19 cellular contexts compared by ENCODE assay signal in the genomic region with DNA sequence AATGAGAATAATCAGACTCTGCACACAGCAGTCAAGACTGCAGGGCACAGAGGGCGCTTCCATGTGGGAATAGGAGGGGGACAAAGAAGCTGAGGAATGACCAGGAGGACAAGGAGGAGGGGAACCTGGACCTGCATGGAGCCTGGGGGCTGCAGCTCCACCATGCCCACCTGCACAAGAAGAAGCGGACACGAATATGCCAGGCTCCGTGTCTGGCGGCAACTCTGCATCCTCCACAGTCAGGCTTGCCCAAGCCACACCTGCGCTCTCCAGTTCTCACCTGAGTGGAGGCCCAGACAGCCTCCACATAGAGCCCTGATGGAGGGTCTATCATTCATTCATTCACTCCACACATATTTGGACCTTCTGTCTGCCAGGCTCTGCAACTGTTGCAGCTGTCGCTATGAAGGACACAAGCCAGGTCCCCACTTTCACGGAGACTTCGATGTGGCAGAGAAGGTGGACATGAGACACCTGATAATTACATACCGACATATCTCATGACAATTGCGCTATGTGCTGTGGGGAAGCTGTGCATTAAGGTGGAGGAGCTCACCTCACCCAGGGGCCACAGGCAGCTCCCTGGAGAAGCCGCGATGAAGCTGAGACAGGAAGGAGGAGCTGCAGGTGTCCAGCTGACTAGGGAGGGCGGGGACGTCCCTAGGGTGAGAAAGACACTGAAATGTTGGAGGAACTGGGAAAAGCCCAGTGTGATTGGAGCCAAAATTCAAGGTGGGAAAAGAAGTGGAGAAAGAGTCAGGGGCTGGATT.
"Had no signal": no experiment of that assay in that cellular context is flagged by ENCODE, and none has a peak within 500 bp of the region (broad histone marks: within the 10 kb centered on the region; RNA-seq: fewer than 3 reads in every experiment).

No MANE protein-coding gene starts in this region.

- H3K36me3 Mint-ChIP-seq: naive B cell; stimulated activated naive B cell treated with anti-CD40 and anti-IgM and Interleukin-4, amounts not matched to agents 10 μg/mL and 1 μg/mL and 100 μg/mL, for 72 hours had no signal

- H3K27me3 ChIP-seq: neutrophil, testis had no signal

- H3K27ac Mint-ChIP-seq: naive B cell; nephron; stimulated activated naive B cell treated with anti-CD40 and anti-IgM and Interleukin-4, amounts not matched to agents 10 μg/mL and 1 μg/mL and 100 μg/mL, for 72 hours; stimulated activated naive CD8-positive, alpha-beta T cell treated with anti-CD3 and anti-CD28 coated beads, Interleukin-15, amount 100 ng/mL, for 72 hours had no signal

- H3K4me3 ChIP-seq: dorsolateral prefrontal cortex, testis, tibial nerve had no signal

- H3K9me3 Mint-ChIP-seq: nephron; stimulated activated naive B cell treated with anti-CD40 and anti-IgM and Interleukin-4, amounts not matched to agents 10 μg/mL and 1 μg/mL and 100 μg/mL, for 72 hours; stimulated activated naive CD8-positive, alpha-beta T cell treated with anti-CD3 and anti-CD28 coated beads, Interleukin-15, amount 100 ng/mL, for 72 hours had no signal

- ATAC-seq: stimulated activated naive B cell treated with anti-CD40 and anti-IgM and Interleukin-4, amounts not matched to agents 10 μg/mL and 1 μg/mL and 100 μg/mL, for 72 hours; stimulated activated naive CD8-positive, alpha-beta T cell treated with anti-CD3 and anti-CD28 coated beads, Interleukin-15, amount 100 ng/mL, for 72 hours had no signal

- H3K36me3 ChIP-seq: neutrophil, tibial nerve had no signal

- H3K27me3 Mint-ChIP-seq: stimulated activated naive CD8-positive, alpha-beta T cell treated with anti-CD3 and anti-CD28 coated beads, Interleukin-15, amount 100 ng/mL, for 72 hours had no signal

- H3K4me1 Mint-ChIP-seq: naive B cell; stimulated activated naive B cell treated with anti-CD40 and anti-IgM and Interleukin-4, amounts not matched to agents 10 μg/mL and 1 μg/mL and 100 μg/mL, for 72 hours; stimulated activated naive CD8-positive, alpha-beta T cell treated with anti-CD3 and anti-CD28 coated beads, Interleukin-15, amount 100 ng/mL, for 72 hours had no signal

- H3K27ac ChIP-seq: dorsolateral prefrontal cortex, neutrophil, testis, tibial nerve had no signal

- H3K4me3 Mint-ChIP-seq: nephron; stimulated activated naive B cell treated with anti-CD40 and anti-IgM and Interleukin-4, amounts not matched to agents 10 μg/mL and 1 μg/mL and 100 μg/mL, for 72 hours; stimulated activated naive CD8-positive, alpha-beta T cell treated with anti-CD3 and anti-CD28 coated beads, Interleukin-15, amount 100 ng/mL, for 72 hours had no signal

- FAIRE-seq: frontal cortex had no signal

- DNase-seq: central memory CD4-positive, alpha-beta T cell; cortex of kidney; effector CD8-positive, alpha-beta T cell; islet precursor cell; left ventricle myocardium superior; mesendoderm; naive B cell; right cardiac atrium; stimulated activated CD4-positive, alpha-beta T cell treated with anti-CD3 and anti-CD28 coated beads, Interleukin-15, amount 100 ng/mL, for 24 hours; stimulated activated CD4-positive, alpha-beta T cell treated with anti-CD3 and anti-CD28 coated beads, Interleukin-1b, Interleukin-23, amount 100 ng/mL, for 48 hours; stimulated activated CD4-positive, alpha-beta T cell treated with anti-CD3 and anti-CD28 coated beads, Interleukin-4, amount 100 ng/mL, for 24 hours; stimulated activated naive B cell treated with anti-CD40 and anti-IgM and Interleukin-4, amounts not matched to agents 10 μg/mL and 1 μg/mL and 100 μg/mL, for 72 hours; stimulated activated naive CD8-positive, alpha-beta T cell treated with anti-CD3 and anti-CD28 coated beads, Interleukin-15, amount 100 ng/mL, for 72 hours; testis had no signal

- H3K9me3 ChIP-seq: neutrophil, testis, tibial nerve had no signal
